ENCODE assay signal across 1 cellular context in the genomic region with DNA sequence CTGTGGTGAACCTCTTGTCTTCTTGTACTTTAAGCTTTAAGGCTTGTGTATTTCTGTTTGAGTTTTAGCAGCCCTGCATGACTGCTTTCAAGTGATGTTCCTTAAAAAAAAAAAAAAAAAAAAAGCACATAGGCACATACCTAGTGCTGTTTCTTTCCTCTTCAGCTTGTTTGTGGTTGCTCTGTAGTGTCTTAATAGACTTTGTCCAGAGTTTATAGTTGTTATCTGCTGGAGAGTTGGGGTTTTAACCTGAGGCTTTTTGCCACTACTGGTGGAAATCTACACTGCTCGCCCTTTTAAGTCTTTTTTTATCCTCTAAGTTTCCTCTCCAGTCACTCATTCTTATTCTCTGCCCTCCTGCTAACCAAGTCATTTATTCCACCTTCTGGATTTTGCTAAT.
TF ChIP-seq lines count a peak whose summit lies in the region.

No MANE protein-coding gene starts in this region.

TF ChIP-seq in IMR-90, 13 proteins besides CTCF, POLR2A, EP300 and RAD21:
- TF ChIP-seq RFX5 (IDR thresholded peaks at IDR 0.05; ENCODE audit: low read depth, low read length) (no peak), NFE2L2 (IDR thresholded peaks at IDR 0.05; ENCODE audit: low read depth, low read length) (no peak), SMC3 (IDR thresholded peaks at IDR 0.05; ENCODE audit: low read depth, low read length) (no peak), MAZ (IDR thresholded peaks at IDR 0.05; ENCODE audit: borderline replicate concordance, low read depth, low read length) (no peak), FOS (IDR thresholded peaks at IDR 0.05; ENCODE audit: low read depth, low read length) (no peak), RCOR1 (IDR thresholded peaks at IDR 0.05; ENCODE audit: insufficient replicate concordance, low read length) (no peak)
- TF ChIP-seq, protein P1, sequence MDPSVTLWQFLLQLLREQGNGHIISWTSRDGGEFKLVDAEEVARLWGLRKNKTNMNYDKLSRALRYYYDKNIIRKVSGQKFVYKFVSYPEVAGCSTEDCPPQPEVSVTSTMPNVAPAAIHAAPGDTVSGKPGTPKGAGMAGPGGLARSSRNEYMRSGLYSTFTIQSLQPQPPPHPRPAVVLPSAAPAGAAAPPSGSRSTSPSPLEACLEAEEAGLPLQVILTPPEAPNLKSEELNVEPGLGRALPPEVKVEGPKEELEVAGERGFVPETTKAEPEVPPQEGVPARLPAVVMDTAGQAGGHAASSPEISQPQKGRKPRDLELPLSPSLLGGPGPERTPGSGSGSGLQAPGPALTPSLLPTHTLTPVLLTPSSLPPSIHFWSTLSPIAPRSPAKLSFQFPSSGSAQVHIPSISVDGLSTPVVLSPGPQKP (IDR thresholded peaks at IDR 0.05; ENCODE audit: borderline replicate concordance, low read depth, low read length), result no peak
